Comparison of ENCODE assay signal across 9 cellular contexts in the genomic region with DNA sequence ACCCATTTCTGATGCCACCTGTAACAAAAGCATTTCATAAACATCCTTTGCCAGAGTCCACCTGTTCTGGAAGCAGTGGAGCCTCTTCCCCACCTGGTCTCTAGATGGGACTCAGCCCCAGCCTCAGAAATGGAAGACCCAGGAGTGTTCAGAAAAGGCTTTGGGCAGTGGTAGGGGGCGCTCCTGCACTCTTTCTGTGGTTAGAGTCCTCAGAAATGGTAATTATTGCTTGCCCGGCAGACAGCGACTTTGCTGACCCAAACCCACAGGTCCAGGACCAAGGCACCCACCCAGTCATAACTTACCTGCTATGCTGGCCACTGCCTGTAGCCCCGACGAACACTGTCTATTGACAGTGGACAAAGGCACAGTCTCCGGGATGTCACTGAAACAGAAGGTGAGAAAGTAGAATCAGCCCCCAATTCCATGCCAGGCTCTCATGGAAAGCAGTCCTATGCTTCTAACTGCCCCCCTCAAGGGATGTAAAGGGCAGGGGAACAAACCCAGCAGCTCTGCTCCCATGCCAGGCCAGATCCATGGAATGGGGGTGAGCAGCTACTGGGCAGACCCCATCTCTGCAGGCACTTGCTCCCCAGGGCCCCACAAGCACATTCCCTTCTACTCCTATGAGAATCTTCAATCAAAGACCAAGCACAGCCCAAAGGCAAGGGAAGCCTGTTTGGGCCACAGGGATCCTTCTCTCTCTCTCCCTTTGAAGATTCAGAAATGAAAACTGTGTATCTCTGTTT. TPM values are rescaled to one million over a fixed set of nuclear protein-coding genes. Genes with fewer than 3 reads are reported as not detected.
DNase-seq lines count a peak whose midpoint lies in the region; ATAC-seq, FAIRE-seq and TF ChIP-seq lines count a peak whose summit lies in the region.
"Had no signal": no experiment of that assay in that cellular context is flagged by ENCODE, and none has a peak within 500 bp of the region (broad histone marks: within the 10 kb centered on the region; RNA-seq: fewer than 3 reads in every experiment).

No MANE protein-coding gene starts in this region.

- H3K27me3 Mint-ChIP-seq in osteocyte (ENCODE audit: unreplicated experiment), result no peaks in the 10 kb centered on the region
- H3K27me3 Mint-ChIP-seq: activated B cell treated with CpG ODN at 0.5 μM for 24 hours had no signal

- peaks cover 28 to 66% (median 58%) of the 10 kb centered on the region in 4 donors for H3K4me1 ChIP-seq in upper lobe of left lung

- no peak overlapping the region for H3K4me3 Mint-ChIP-seq in osteocyte (ENCODE audit: unreplicated experiment)
- H3K4me3 Mint-ChIP-seq: activated B cell treated with CpG ODN at 0.5 μM for 24 hours had no signal

- no peak for FAIRE-seq in GM19239 (lab: Jason Lieb, UNC)

- H3K36me3 ChIP-seq in brain microvascular endothelial cell (replicated peaks), result peaks cover 41% of the 10 kb centered on the region
- H3K36me3 ChIP-seq in upper lobe of left lung, result peaks cover 16 to 79% (median 67%) of the 10 kb centered on the region in 4 donors

- H3K4me1 Mint-ChIP-seq in osteocyte (ENCODE audit: unreplicated experiment), result peaks cover 16% of the 10 kb centered on the region

- H3K9me3 Mint-ChIP-seq in osteocyte (ENCODE audit: unreplicated experiment), result no peaks in the 10 kb centered on the region
- H3K9me3 Mint-ChIP-seq: activated B cell treated with CpG ODN at 0.5 μM for 24 hours had no signal

- TF ChIP-seq POLR2A in upper lobe of left lung (IDR thresholded peaks at IDR 0.05), result no peak

- H3K36me3 Mint-ChIP-seq in osteocyte (ENCODE audit: unreplicated experiment), result peaks cover 30% of the 10 kb centered on the region

- DNase-seq in SIG-M5 treated with dmso at 0.1 percent for 504 hours (lab: John Stamatoyannopoulos, UW; ENCODE audit: unreplicated experiment), result peak; percentile 32
- DNase-seq in SIG-M5 (lab: John Stamatoyannopoulos, UW), result no peak
- peak; percentile 8 to 60 for DNase-seq in NCI-H526 (lab: John Stamatoyannopoulos, UW)
- peak; percentile 45 for DNase-seq in brain microvascular endothelial cell
- DNase-seq in osteocyte (ENCODE audit: extremely low spot score, unreplicated experiment), result peak; percentile 79
- no peak for DNase-seq in hippocampal formation (lab: John Stamatoyannopoulos, UW)
- no peak for DNase-seq in GM19239 (ENCODE audit: insufficient read length, low spot score)
- no peak for DNase-seq in upper lobe of left lung
- DNase-seq: activated B cell treated with CpG ODN at 0.5 μM for 24 hours had no signal

- 79 to 81% methylated on average over 6 of the region's 6 CpGs for WGBS in upper lobe of left lung, 2 donors

- no peak overlapping the region for H3K27ac Mint-ChIP-seq in osteocyte (ENCODE audit: unreplicated experiment)
- H3K27ac Mint-ChIP-seq: activated B cell treated with CpG ODN at 0.5 μM for 24 hours had no signal

- H3K9me3 ChIP-seq in upper lobe of left lung, result no peaks in the 10 kb centered on the region

- no peak for TF ChIP-seq EP300 in upper lobe of left lung (IDR thresholded peaks at IDR 0.05)

- TF ChIP-seq CTCF in brain microvascular endothelial cell (IDR thresholded peaks at IDR 0.05; ENCODE audit: low read depth, low read length, missing control alignments) (peak; percentile 84), osteocyte (IDR thresholded peaks at IDR 0.05) (peak; percentile 58), upper lobe of left lung (IDR thresholded peaks at IDR 0.05) (no peak)

- H3K4me3 ChIP-seq in brain microvascular endothelial cell (ENCODE audit: low read depth, low read length), result no peak overlapping the region
- H3K4me3 ChIP-seq in upper lobe of left lung, result no peak overlapping the region

- H3K27ac ChIP-seq in brain microvascular endothelial cell (no peak overlapping the region), upper lobe of left lung (peak overlapping the region in 1 of 4 donors; percentile 7)

- no peak for ATAC-seq in upper lobe of left lung (ENCODE audit: low FRiP score in 2 of 2)

- in situ Hi-C loops in brain microvascular endothelial cell (cut with HindIII; ENCODE audit: low pct_ligation_motif_present, low sequenced_read_pairs), result no loop called here

- H3K27me3 ChIP-seq in brain microvascular endothelial cell (replicated peaks) (no peaks in the 10 kb centered on the region), upper lobe of left lung (no peaks in the 10 kb centered on the region)

RNA-seq across cellular contexts. Expression of gene ACAA1, which starts 5.1 kb away (rescaled TPM):
- 60.3 and 62.0 TPM in 2 replicates for total RNA-seq in osteocyte
- 100 to 1,000 TPM in 4 of 6 donors, 10 to 100 TPM in 2; 67.1 to 170 (median 116) TPM for total RNA-seq in upper lobe of left lung

RNA-seq across cellular contexts. Expression of gene MYD88, which starts 6.7 kb away (rescaled TPM):
- 13.3 TPM in 2 replicates for total RNA-seq in osteocyte
- 100 to 1,000 TPM in 2 of 6 donors, 10 to 100 TPM in 4; 38.1 to 116 (median 83.3) TPM for total RNA-seq in upper lobe of left lung

RNA-seq across cellular contexts. Expression of gene OXSR1, which starts 33.5 kb away (rescaled TPM):
- total RNA-seq in osteocyte (55.7 and 57.8 TPM in 2 replicates), upper lobe of left lung (10 to 100 TPM; 26.6 to 43.7 (median 31.6) TPM)

Comparison
In these comparisons a context has a peak if more than half of its experiments do, and no peak if none do; other contexts are left out.
1. DNase-seq: peak in SIG-M5 treated with dmso at 0.1 percent for 504 hours (single experiment), NCI-H526 (2 of 2), brain microvascular endothelial cell (single experiment) and osteocyte (single experiment); none in SIG-M5 (single experiment), hippocampal formation (0 of 2), GM19239 (single experiment) and upper lobe of left lung (0 of 2).
2. CTCF ChIP-seq: peak in brain microvascular endothelial cell (single experiment) and osteocyte (single experiment); none in upper lobe of left lung (0 of 6).